Comparison of ENCODE assay signal across 8 cellular contexts in the genomic region with DNA sequence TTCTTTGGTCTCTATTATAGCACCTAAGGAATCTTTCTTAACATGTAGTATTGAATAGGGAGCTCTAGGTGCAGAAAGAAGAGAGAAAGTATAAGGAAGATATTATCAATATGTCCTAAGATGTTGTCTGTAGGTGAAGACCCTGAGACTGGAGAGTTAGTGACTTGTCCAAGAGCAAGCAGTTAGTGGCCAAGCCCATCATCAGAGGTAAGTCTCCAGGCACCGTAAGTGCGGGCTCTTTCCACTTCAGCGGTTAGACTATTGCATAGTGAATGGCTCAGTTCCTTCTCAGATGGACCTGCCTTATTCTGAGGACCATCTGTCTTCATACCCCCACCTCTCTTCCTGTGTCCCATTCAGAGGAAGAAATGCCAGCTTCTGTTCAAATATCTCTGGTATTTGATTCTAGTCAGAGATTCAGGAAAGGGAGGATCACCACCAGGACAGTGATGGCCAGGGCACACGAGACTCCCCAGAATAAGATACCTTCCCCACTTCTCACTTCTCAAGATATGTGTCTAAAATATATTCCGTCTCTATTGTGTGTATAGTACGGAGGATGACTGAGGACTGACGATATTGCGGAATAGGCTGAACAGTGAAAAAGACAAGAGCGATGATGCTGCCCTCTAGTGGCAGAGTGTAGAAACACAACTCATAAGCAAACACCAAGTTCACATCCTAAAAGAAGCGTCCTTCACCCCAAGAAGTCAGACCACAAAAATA. TPM values are rescaled to one million over a fixed set of nuclear protein-coding genes. Genes with fewer than 3 reads are reported as not detected.
DNase-seq lines count a peak whose midpoint lies in the region; ATAC-seq, FAIRE-seq and TF ChIP-seq lines count a peak whose summit lies in the region.

No MANE protein-coding gene starts in this region.

- peak; percentile 55 to 80 (median 68) for TF ChIP-seq CTCF in K562 (IDR thresholded peaks at IDR 0.05 in 2 of 3, conservative IDR thresholded peaks at IDR 0.05 in 1 of 3; ENCODE audit: insufficient read depth in 2 of 3, low read depth in 1 of 3, low read length in 3 of 3)

- CTCF ChIA-PET in K562 (lab: Yijun Ruan, JAX; ENCODE audit: low intra/inter-chr PET ratio) = interaction anchor here (0.6 to 1.7 kb wide), 3 partner anchors 128 to 274 kb away, joined by 4 to 12 read pairs (median 7); no protein-coding TSS in a partner anchor

- in situ Hi-C loops in K562 (cut with MboI) = loop anchor here (5.0 to 10.0 kb wide), 2 partner anchors 128 to 275 kb away; no protein-coding TSS in a partner anchor

- intact Hi-C loops in Right ventricle myocardium inferior (cut with DNase I) (loop anchor here (5.0 kb wide), 1 partner anchor 758 kb away; no protein-coding TSS in a partner anchor), cardiac septum (cut with DNase I) (loop anchor here (2.0 to 10.0 kb wide), 3 partner anchors 127 to 755 kb away; no protein-coding TSS in a partner anchor), K562 (cut with micrococcal nuclease) (loop anchor here (1.0 kb wide), 2 partner anchors 127 to 274 kb away; no protein-coding TSS in a partner anchor)

- no peaks in the 10 kb centered on the region for H3K9me1 ChIP-seq in K562 (ENCODE audit: control insufficient read depth, insufficient read depth, low read length)

- H3K27ac ChIP-seq in K562 (ENCODE audit: extremely low read depth, low read depth, low read length) = no peak overlapping the region

- POLR2A ChIA-PET in K562 (lab: Yijun Ruan, JAX) = interaction anchor here (0.7 kb wide), 2 partner anchors 11 to 12 kb away, joined by 3 to 4 read pairs; no protein-coding TSS in a partner anchor

- BruUV-seq in K562 (replicated peaks; lab: Mats Ljungman, UMichigan) = no TSS peak

- H3K4me3 ChIP-seq in K562 = no peak overlapping the region

- peak; percentile 85 to 90 for TF ChIP-seq RAD21 in K562 (CRISPR knock-in tag; conservative IDR thresholded peaks at IDR 0.05 in 1 of 2, IDR thresholded peaks at IDR 0.05 in 1 of 2)

- H4K20me1 ChIP-seq in K562 (replicated peaks; ENCODE audit: control insufficient read depth, insufficient read depth, low read length) = no peaks in the 10 kb centered on the region

- H3K79me2 ChIP-seq in K562 (ENCODE audit: control insufficient read depth, insufficient read depth, low read length) = no peaks in the 10 kb centered on the region

- no peaks in the 10 kb centered on the region; a peak in 1 of 5 replicates for H3K4me1 ChIP-seq in K562 (replicated peaks in 1 of 2; ENCODE audit: control insufficient read depth in 2 of 2, insufficient read depth in 2 of 2, low read length in 2 of 2)

- no peaks in the 10 kb centered on the region for H3K36me3 ChIP-seq in K562 (ENCODE audit: control insufficient read depth, insufficient read depth, low read length)

- no peak for TF ChIP-seq POLR2A in K562 (conservative IDR thresholded peaks at IDR 0.05)

- 25% methylated on average over 10 of the region's 10 CpGs for WGBS in K562 (ENCODE audit: insufficient coverage, low coverage, missing lambda C conversion rate)

- FAIRE-seq in K562 (lab: Jason Lieb, UNC) = peak; percentile 83

- H3K9me3 ChIP-seq in K562 (replicated peaks; ENCODE audit: control insufficient read depth, insufficient read depth, low read depth, low read length) = no peaks in the 10 kb centered on the region

- H2AFZ ChIP-seq in K562 (ENCODE audit: low read depth, low read length) = peak overlapping the region; percentile 69

- no peaks in the 10 kb centered on the region for H3K27me3 ChIP-seq in K562 (ENCODE audit: control insufficient read depth in 2 of 2, insufficient read depth in 2 of 2, low read length in 2 of 2)

- H3K4me2 ChIP-seq in K562 (ENCODE audit: insufficient read depth, low read length) = no peak overlapping the region

- DNase-seq in Right ventricle myocardium inferior (ENCODE audit: missing footprints) = no peak
- no peak for DNase-seq in cardiac septum (ENCODE audit: low spot score)
- DNase-seq in NCI-H146 (lab: John Stamatoyannopoulos, UW) = peak; percentile 39
- DNase-seq in T-helper 2 cell = peak in 4 of 5 experiments; percentile 24 to 73 (median 32)
- DNase-seq in K562 (ENCODE audit: extremely low read depth in 1 of 4, low spot score in 3 of 4) = peak; percentile 51 to 73 (median 57)
- peak; percentile 62 for DNase-seq in iPS DF 4.7 (ENCODE audit: extremely low read depth, low spot score)
- DNase-seq in smooth muscle cell of the brain vasculature (ENCODE audit: low read depth, low spot score) = peak; percentile 44

- TF ChIP-seq EP300 in K562 (IDR thresholded peaks at IDR 0.05; ENCODE audit: low read length) = no peak

- no peak overlapping the region for H3K9ac ChIP-seq in K562 (ENCODE audit: insufficient read depth in 1 of 2, low read depth in 2 of 2, low read length in 2 of 2)

- ATAC-seq in Right ventricle myocardium inferior = peak; percentile 75
- peak; percentile 82 for ATAC-seq in HG02870 (IDR thresholded peaks at IDR 0.05; ENCODE audit: unreplicated experiment)
- ATAC-seq in K562 = peak; percentile 88

TF ChIP-seq in K562, 482 proteins besides CTCF, POLR2A, EP300 and RAD21 (continues in another document):
- 0 out of 2 replicates have a peak, but pooled peaks have one; percentile 7 for TF ChIP-seq JUND (IDR thresholded peaks at IDR 0.05; ENCODE audit: borderline replicate concordance, low read depth, low read length)
- no peak for TF ChIP-seq JUND (tag; IDR thresholded peaks at IDR 0.05; ENCODE audit: borderline replicate concordance, low read depth, low read length)
- TF ChIP-seq, protein P1, sequence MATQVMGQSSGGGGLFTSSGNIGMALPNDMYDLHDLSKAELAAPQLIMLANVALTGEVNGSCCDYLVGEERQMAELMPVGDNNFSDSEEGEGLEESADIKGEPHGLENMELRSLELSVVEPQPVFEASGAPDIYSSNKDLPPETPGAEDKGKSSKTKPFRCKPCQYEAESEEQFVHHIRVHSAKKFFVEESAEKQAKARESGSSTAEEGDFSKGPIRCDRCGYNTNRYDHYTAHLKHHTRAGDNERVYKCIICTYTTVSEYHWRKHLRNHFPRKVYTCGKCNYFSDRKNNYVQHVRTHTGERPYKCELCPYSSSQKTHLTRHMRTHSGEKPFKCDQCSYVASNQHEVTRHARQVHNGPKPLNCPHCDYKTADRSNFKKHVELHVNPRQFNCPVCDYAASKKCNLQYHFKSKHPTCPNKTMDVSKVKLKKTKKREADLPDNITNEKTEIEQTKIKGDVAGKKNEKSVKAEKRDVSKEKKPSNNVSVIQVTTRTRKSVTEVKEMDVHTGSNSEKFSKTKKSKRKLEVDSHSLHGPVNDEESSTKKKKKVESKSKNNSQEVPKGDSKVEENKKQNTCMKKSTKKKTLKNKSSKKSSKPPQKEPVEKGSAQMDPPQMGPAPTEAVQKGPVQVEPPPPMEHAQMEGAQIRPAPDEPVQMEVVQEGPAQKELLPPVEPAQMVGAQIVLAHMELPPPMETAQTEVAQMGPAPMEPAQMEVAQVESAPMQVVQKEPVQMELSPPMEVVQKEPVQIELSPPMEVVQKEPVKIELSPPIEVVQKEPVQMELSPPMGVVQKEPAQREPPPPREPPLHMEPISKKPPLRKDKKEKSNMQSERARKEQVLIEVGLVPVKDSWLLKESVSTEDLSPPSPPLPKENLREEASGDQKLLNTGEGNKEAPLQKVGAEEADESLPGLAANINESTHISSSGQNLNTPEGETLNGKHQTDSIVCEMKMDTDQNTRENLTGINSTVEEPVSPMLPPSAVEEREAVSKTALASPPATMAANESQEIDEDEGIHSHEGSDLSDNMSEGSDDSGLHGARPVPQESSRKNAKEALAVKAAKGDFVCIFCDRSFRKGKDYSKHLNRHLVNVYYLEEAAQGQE (CRISPR knock-in tag; IDR thresholded peaks at IDR 0.05; ENCODE audit: low read depth) = no peak
- TF ChIP-seq ATF1 (CRISPR knock-in tag; IDR thresholded peaks at IDR 0.05) = no peak
- peak; percentile 21; the same call in 1 of the 2 replicates for TF ChIP-seq ATF1 (tag; IDR thresholded peaks at IDR 0.05)
- peak; percentile 94 for TF ChIP-seq CEBPB (tag; IDR thresholded peaks at IDR 0.05)
- TF ChIP-seq CREM (IDR thresholded peaks at IDR 0.05; ENCODE audit: low read depth) = 0 out of 2 replicates have a peak, but pooled peaks have one; percentile 4
- TF ChIP-seq, protein P2, sequence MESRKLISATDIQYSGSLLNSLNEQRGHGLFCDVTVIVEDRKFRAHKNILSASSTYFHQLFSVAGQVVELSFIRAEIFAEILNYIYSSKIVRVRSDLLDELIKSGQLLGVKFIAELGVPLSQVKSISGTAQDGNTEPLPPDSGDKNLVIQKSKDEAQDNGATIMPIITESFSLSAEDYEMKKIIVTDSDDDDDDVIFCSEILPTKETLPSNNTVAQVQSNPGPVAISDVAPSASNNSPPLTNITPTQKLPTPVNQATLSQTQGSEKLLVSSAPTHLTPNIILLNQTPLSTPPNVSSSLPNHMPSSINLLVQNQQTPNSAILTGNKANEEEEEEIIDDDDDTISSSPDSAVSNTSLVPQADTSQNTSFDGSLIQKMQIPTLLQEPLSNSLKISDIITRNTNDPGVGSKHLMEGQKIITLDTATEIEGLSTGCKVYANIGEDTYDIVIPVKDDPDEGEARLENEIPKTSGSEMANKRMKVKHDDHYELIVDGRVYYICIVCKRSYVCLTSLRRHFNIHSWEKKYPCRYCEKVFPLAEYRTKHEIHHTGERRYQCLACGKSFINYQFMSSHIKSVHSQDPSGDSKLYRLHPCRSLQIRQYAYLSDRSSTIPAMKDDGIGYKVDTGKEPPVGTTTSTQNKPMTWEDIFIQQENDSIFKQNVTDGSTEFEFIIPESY (CRISPR knock-in tag; IDR thresholded peaks at IDR 0.05) = no peak

RNA-seq across cellular contexts. Expression of a gene that starts 19.1 kb away (rescaled TPM):
- total RNA-seq in Right ventricle myocardium inferior = not detected
- 0.13 TPM for total RNA-seq in cardiac septum
- total RNA-seq in K562 (2011; cell fraction: chromatin; rRNA removed; ENCODE audit: low replicate concordance) = not detected in 2 replicates
- not detected in 2 replicates for total RNA-seq in K562 (2011; cell fraction: nucleolus; rRNA removed)
- not detected in 2 replicates for total RNA-seq in K562 (2011; cell fraction: nucleoplasm; rRNA removed)
- total RNA-seq in K562 (2014; rRNA removed) = not detected in 2 replicates
- total RNA-seq in K562 (2014; rRNA removed; fragmentation: Illumina TruSeq; extraction: Trizol) = not detected in 2 replicates
- not detected in 2 replicates for total RNA-seq in K562 (2015; rRNA removed; fragmentation: Illumina TruSeq; extraction: Trizol)
- not detected in 2 replicates for total RNA-seq in K562 (2021)
- polyA plus RNA-seq in K562 (2011; rRNA removed) = not detected in 2 replicates
- polyA plus RNA-seq in K562 (2011; cell fraction: cytosol; rRNA removed) = not detected in 2 replicates
- polyA plus RNA-seq in K562 (2011; cell fraction: nucleus; rRNA removed) = not detected in 2 replicates
- not detected in 2 replicates for polyA plus RNA-seq in K562 (2012)
- not detected in 2 replicates for polyA plus RNA-seq in K562 (2014; fragmentation: Illumina TruSeq; extraction: Trizol)
- polyA plus RNA-seq in K562 (2014; fragmentation: Nextera tagmentation; extraction: Ambion mirVana) = under 1 TPM; 0.03 TPM
- 0.12 TPM in 1 of 2 replicates, not detected in the other for polyA plus RNA-seq in K562 (2014; rRNA removed)
- polyA minus RNA-seq in K562 (2011; rRNA and poly(A)+ RNA removed) = not detected in 2 replicates
- not detected in 2 replicates for polyA minus RNA-seq in K562 (2011; cell fraction: cytosol; rRNA and poly(A)+ RNA removed)
- not detected in 2 replicates for polyA minus RNA-seq in K562 (2011; cell fraction: nucleus; rRNA and poly(A)+ RNA removed)

Comparison
In these comparisons a context has a peak if more than half of its experiments do, and no peak if none do; other contexts are left out.
1. DNase-seq: peak in NCI-H146 (single experiment), T-helper 2 cell (4 of 5), K562 (4 of 4), iPS DF 4.7 (single experiment) and smooth muscle cell of the brain vasculature (single experiment); none in Right ventricle myocardium inferior (single experiment) and cardiac septum (single experiment).
2. Peak in every context shown above with its lines, with median percentiles within 50 percentile points of each other: ATAC-seq.